Comparison of ENCODE assay signal across 2 cellular contexts in genomic region chr11:36077368-36077767, GRCh38.
TF ChIP-seq lines count a peak whose summit lies in the region.

No MANE protein-coding gene starts in this region.

TF ChIP-seq in H1, 55 proteins besides CTCF, POLR2A, EP300 and RAD21:
- TF ChIP-seq TEAD4 (IDR thresholded peaks at IDR 0.05; ENCODE audit: low read depth, low read length) = no peak
- TF ChIP-seq BRCA1 (IDR thresholded peaks at IDR 0.05; ENCODE audit: low read depth, low read length) = no peak
- TF ChIP-seq PHF8 (conservative IDR thresholded peaks at IDR 0.05; ENCODE audit: low read depth, low read length) = no peak
- TF ChIP-seq FOSL1 (IDR thresholded peaks at IDR 0.05; ENCODE audit: insufficient read depth, low read depth, low read length) = no peak
- TF ChIP-seq SRF (IDR thresholded peaks at IDR 0.05; ENCODE audit: low read depth, low read length) = no peak
- no peak for TF ChIP-seq TBP (IDR thresholded peaks at IDR 0.05; ENCODE audit: low read depth, low read length)
- no peak for TF ChIP-seq SP4 (IDR thresholded peaks at IDR 0.05; ENCODE audit: low read length)
- no peak for TF ChIP-seq SP1 (IDR thresholded peaks at IDR 0.05; ENCODE audit: low read depth, low read length)
- TF ChIP-seq CHD2 (IDR thresholded peaks at IDR 0.05; ENCODE audit: low read length) = no peak
- TF ChIP-seq CBX8 (IDR thresholded peaks at IDR 0.05; ENCODE audit: borderline replicate concordance, low read depth, low read length) = no peak
- no peak for TF ChIP-seq HDAC6 (IDR thresholded peaks at IDR 0.05; ENCODE audit: low read depth, low read length)
- no peak for TF ChIP-seq EZH2 (IDR thresholded peaks at IDR 0.05; ENCODE audit: low read depth, low read length, severe bottlenecking)
- no peak for TF ChIP-seq CHD7 (IDR thresholded peaks at IDR 0.05; ENCODE audit: insufficient replicate concordance, low read length)
- TF ChIP-seq GTF2F1 (IDR thresholded peaks at IDR 0.05; ENCODE audit: borderline replicate concordance, low read depth, low read length) = no peak

TF ChIP-seq in GM23338, 12 proteins besides CTCF, POLR2A, EP300 and RAD21:
- TF ChIP-seq EZH2 (IDR thresholded peaks at IDR 0.05; ENCODE audit: low read depth, unreplicated experiment) (no peak), POLR2AphosphoS5 (IDR thresholded peaks at IDR 0.05; ENCODE audit: low read depth) (no peak), ZNF114 (CRISPR knock-in tag; IDR thresholded peaks at IDR 0.05) (no peak), NANOG (IDR thresholded peaks at IDR 0.05; ENCODE audit: borderline replicate concordance) (no peak), ZNF331 (CRISPR knock-in tag; IDR thresholded peaks at IDR 0.05; ENCODE audit: low read depth) (no peak)
